8 cellular contexts compared by ENCODE assay signal in the genomic region with DNA sequence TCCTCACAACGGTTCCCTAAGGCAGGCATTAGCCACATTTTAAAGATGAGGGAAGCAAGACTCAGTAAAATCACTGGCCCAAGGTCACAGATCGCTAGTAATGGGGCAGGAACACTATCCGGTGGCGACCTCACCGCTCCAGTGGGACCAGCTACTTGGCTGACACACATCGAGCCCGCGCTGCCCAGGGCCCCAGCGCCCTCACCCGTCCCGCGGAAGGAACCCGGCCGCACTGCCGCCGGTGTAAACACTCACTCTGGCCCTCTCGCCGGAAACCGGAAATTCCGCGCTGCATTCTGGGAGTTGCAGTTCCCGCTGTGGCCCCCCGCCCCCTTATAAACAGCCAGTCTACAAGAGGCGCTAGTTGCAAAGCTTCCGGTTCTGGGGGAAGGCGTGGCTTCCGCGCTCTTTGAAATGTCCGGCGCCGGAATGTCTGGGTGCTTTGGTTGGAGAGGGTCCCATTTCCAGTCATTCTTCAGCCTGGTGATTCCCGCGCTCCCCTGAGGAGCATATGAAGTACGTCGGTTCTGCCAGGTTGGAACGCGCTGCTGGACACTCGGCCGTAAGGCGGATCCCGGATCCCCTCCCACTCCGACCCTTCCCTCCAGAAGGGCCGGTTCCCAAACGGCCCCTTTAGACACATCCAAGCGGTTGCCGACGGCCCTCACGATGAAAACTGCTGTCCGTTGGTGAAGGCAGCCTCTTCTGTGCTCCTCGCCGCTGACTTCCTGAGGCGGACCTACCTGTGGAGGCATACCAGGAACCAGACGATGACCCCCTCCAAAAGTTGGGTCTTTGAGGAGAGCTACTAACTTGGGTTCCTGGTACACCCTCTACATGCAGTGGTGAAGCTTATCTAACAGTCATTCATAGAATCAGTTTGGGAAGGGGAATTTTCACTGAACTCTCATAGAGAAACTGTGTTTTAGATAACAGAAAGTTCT. TPM values are rescaled to one million over a fixed set of nuclear protein-coding genes. Genes with fewer than 3 reads are reported as not detected.
DNase-seq lines count a peak whose midpoint lies in the region; ATAC-seq and TF ChIP-seq lines count a peak whose summit lies in the region.

Gene UBL7 (minus strand): TSS at position 258 of the 944 bp plus-strand sequence. CDS start 2,293 bp downstream, outside the sequence.

- ATAC-seq in GM21528 (IDR thresholded peaks at IDR 0.05; ENCODE audit: low FRiP score, unreplicated experiment) (peak; percentile 90), mucosa of descending colon (peak; percentile 100)

- TF ChIP-seq CTCF in epithelial cell of esophagus (IDR thresholded peaks at IDR 0.05; ENCODE audit: insufficient read depth, low read depth, low read length, missing control alignments) (peak; percentile 27), mucosa of descending colon (IDR thresholded peaks at IDR 0.05) (no peak)

- H3K36me3 ChIP-seq in mucosa of descending colon (ENCODE audit: low read depth): no peaks in the 10 kb centered on the region

- H3K4me1 Mint-ChIP-seq in IgD-negative memory B cell: peaks cover 25 to 46% (median 35%) of the 10 kb centered on the region in 3 donors

- peak within 1 kb of the TSS; percentile 45 to 93 (median 84) for H3K27ac Mint-ChIP-seq in IgD-negative memory B cell

- H3K9me3 Mint-ChIP-seq in IgD-negative memory B cell: no peaks in the 10 kb centered on the region

- H3K9me3 ChIP-seq in mucosa of descending colon: no peaks in the 10 kb centered on the region

- DNase-seq in DMS153 (lab: John Stamatoyannopoulos, UW): peak; percentile 87
- DNase-seq in OCI-M2 (lab: John Stamatoyannopoulos, UW; ENCODE audit: unreplicated experiment): peak; percentile 80
- DNase-seq in activated T-cell treated with anti-CD3 and anti-CD28 coated beads for 4 hours: peak; percentile 94
- DNase-seq in epithelial cell of esophagus (ENCODE audit: low read depth): peak; percentile 98
- peak; percentile 98 to 99 (median 98) for DNase-seq in mucosa of descending colon
- DNase-seq in stimulated activated CD8-positive, alpha-beta memory T cell treated with anti-CD3 and anti-CD28 coated beads, Interleukin-4, amount 100 ng/mL, for 24 hours (ENCODE audit: low read depth): peak; percentile 97

- H3K36me3 Mint-ChIP-seq in IgD-negative memory B cell: peaks cover 5% of the 10 kb centered on the region

- peak within 1 kb of the TSS; percentile 91 to 95 (median 94) for H3K4me3 Mint-ChIP-seq in IgD-negative memory B cell

- intact Hi-C loops in mucosa of descending colon (cut with DNase I, micrococcal nuclease): no loop called here

- H3K4me3 ChIP-seq in epithelial cell of esophagus (ENCODE audit: low read length): peak within 1 kb of the TSS; percentile 98
- H3K4me3 ChIP-seq in mucosa of descending colon: peak within 1 kb of the TSS; percentile 40

- H3K27me3 Mint-ChIP-seq in IgD-negative memory B cell: peaks cover 7% of the 10 kb centered on the region

- H3K4me1 ChIP-seq in mucosa of descending colon (ENCODE audit: low read depth): peaks cover 12% of the 10 kb centered on the region

RNA-seq across cellular contexts. Expression of gene UBL7, which starts in this region (rescaled TPM):
- polyA plus RNA-seq in IgD-negative memory B cell: 123 TPM
- total RNA-seq in mucosa of descending colon: 10 to 100 TPM; 29.5 to 43.5 (median 37.6) TPM

Comparison
In these comparisons a context has a peak if more than half of its experiments do, and no peak if none do; other contexts are left out.
1. Peak in every context shown above with its lines: DNase-seq, ATAC-seq and H3K4me3 ChIP-seq.